1 cellular context compared by ENCODE assay signal in the genomic region with DNA sequence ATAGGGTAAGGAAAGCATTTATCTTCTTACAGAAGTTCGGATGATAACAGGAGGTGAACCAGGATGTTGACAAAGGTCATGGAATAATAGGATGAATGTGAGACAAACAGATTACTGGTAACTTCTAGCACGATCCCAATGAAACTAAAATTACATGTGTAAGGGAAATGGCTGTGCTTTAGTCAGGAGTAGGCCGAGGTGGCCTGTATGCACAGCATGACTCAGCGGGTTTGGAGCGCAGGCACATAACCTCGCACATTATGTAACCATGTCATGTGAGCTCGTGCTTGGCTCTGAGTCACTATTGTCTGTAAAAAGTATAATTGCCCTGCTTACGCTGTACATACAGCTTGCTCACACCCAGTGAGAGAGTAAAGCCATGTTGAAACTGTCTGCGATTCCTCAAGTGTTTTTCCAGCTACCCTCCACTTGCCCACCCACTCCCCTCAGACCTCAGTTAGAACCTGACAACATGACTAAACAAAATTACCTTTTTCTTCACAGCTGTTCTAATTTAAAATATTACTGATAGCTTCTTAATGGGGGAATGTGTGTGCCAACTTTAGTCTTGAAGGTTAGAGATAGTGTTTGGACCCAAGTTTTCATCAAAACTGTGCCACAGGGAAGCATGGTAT.
TF ChIP-seq lines count a peak whose summit lies in the region.

No MANE protein-coding gene starts in this region.

TF ChIP-seq in HEK293, 187 proteins besides CTCF, POLR2A, EP300 and RAD21 (continued from another document and continues in another):
- TF ChIP-seq ZNF670 (tag by site-specific recombination; IDR thresholded peaks at IDR 0.05; ENCODE audit: low read depth) (no peak), ZNF366 (tag by site-specific recombination; conservative IDR thresholded peaks at IDR 0.05) (0 out of 2 replicates have a peak, but pooled peaks have one; percentile 17), ZNF548 (tag by site-specific recombination; IDR thresholded peaks at IDR 0.05) (peak; percentile 71; the same call in 1 of the 2 replicates), HOXC10 (CRISPR knock-in tag; IDR thresholded peaks at IDR 0.05) (no peak), ZNF777 (tag by site-specific recombination; IDR thresholded peaks at IDR 0.05; ENCODE audit: borderline replicate concordance) (no peak), ZNF404 (tag by site-specific recombination; IDR thresholded peaks at IDR 0.05) (no peak), MZF1 (tag by site-specific recombination; IDR thresholded peaks at IDR 0.05; ENCODE audit: borderline replicate concordance) (peak; percentile 77), MYNN (tag by site-specific recombination; IDR thresholded peaks at IDR 0.05; ENCODE audit: borderline replicate concordance) (no peak), ZFP3 (tag by site-specific recombination; IDR thresholded peaks at IDR 0.05; ENCODE audit: low read depth) (no peak), ZFP41 (tag by site-specific recombination; IDR thresholded peaks at IDR 0.05; ENCODE audit: borderline replicate concordance) (no peak), ZNF660 (tag by site-specific recombination; IDR thresholded peaks at IDR 0.05) (peak; percentile 36; the same call in 1 of the 2 replicates), ZNF350 (tag by site-specific recombination; IDR thresholded peaks at IDR 0.05) (peak; percentile 38; the same call in 1 of the 2 replicates), ZNF621 (tag by site-specific recombination; IDR thresholded peaks at IDR 0.05) (no peak), PRDM1 (tag by site-specific recombination; IDR thresholded peaks at IDR 0.05) (no peak), ZNF248 (tag by site-specific recombination; IDR thresholded peaks at IDR 0.05) (peak; percentile 76; the same call in 1 of the 2 replicates), ZNF549 (tag by site-specific recombination; IDR thresholded peaks at IDR 0.05) (peak; percentile 90), ZNF211 (tag by site-specific recombination; IDR thresholded peaks at IDR 0.05; ENCODE audit: low read depth) (0 out of 2 replicates have a peak, but pooled peaks have one; percentile 28), ZBTB21 (tag by site-specific recombination; IDR thresholded peaks at IDR 0.05) (0 out of 2 replicates have a peak, but pooled peaks have one; percentile 20), HOXA7 (CRISPR knock-in tag; IDR thresholded peaks at IDR 0.05; ENCODE audit: borderline replicate concordance) (no peak), SP3 (tag by site-specific recombination; IDR thresholded peaks at IDR 0.05) (no peak), REPIN1 (tag by site-specific recombination; IDR thresholded peaks at IDR 0.05; ENCODE audit: low read depth) (0 out of 2 replicates have a peak, but pooled peaks have one; percentile 20), ZNF610 (tag by site-specific recombination; IDR thresholded peaks at IDR 0.05; ENCODE audit: borderline replicate concordance) (peak; percentile 95), ZNF514 (tag by site-specific recombination; IDR thresholded peaks at IDR 0.05) (no peak), GLIS1 (tag by site-specific recombination; IDR thresholded peaks at IDR 0.05) (no peak), ZNF37A (tag by site-specific recombination; IDR thresholded peaks at IDR 0.05) (peak; percentile 52; the same call in 1 of the 2 replicates), ZBTB1 (tag by site-specific recombination; IDR thresholded peaks at IDR 0.05) (no peak), ZNF510 (tag by site-specific recombination; IDR thresholded peaks at IDR 0.05; ENCODE audit: insufficient replicate concordance) (peak; percentile 96), ZNF175 (tag by site-specific recombination; IDR thresholded peaks at IDR 0.05) (no peak), WT1 (tag by site-specific recombination; IDR thresholded peaks at IDR 0.05) (no peak), ZNF654 (tag by site-specific recombination; IDR thresholded peaks at IDR 0.05; ENCODE audit: low read depth) (no peak), KLF8 (tag by site-specific recombination; IDR thresholded peaks at IDR 0.05) (peak; percentile 51), ZNF433 (tag by site-specific recombination; IDR thresholded peaks at IDR 0.05; ENCODE audit: low read depth) (no peak), OVOL3 (tag by site-specific recombination; IDR thresholded peaks at IDR 0.05) (no peak), ZNF214 (tag by site-specific recombination; IDR thresholded peaks at IDR 0.05; ENCODE audit: borderline replicate concordance) (no peak), ZNF776 (tag by site-specific recombination; IDR thresholded peaks at IDR 0.05; ENCODE audit: borderline replicate concordance) (no peak), OSR2 (tag by site-specific recombination; IDR thresholded peaks at IDR 0.05) (no peak), ZBTB17 (tag by site-specific recombination; IDR thresholded peaks at IDR 0.05) (no peak), ZNF600 (tag by site-specific recombination; IDR thresholded peaks at IDR 0.05) (peak; percentile 58; the same call in 1 of the 2 replicates), SP2 (tag by site-specific recombination; IDR thresholded peaks at IDR 0.05) (no peak), ZBTB8A (tag by site-specific recombination; IDR thresholded peaks at IDR 0.05) (0 out of 2 replicates have a peak, but pooled peaks have one; percentile 23), ZNF623 (tag by site-specific recombination; IDR thresholded peaks at IDR 0.05) (peak; percentile 16; the same call in 1 of the 2 replicates), ZNF174 (tag by site-specific recombination; IDR thresholded peaks at IDR 0.05) (no peak)
- TF ChIP-seq, protein P1, sequence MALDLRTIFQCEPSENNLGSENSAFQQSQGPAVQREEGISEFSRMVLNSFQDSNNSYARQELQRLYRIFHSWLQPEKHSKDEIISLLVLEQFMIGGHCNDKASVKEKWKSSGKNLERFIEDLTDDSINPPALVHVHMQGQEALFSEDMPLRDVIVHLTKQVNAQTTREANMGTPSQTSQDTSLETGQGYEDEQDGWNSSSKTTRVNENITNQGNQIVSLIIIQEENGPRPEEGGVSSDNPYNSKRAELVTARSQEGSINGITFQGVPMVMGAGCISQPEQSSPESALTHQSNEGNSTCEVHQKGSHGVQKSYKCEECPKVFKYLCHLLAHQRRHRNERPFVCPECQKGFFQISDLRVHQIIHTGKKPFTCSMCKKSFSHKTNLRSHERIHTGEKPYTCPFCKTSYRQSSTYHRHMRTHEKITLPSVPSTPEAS (tag by site-specific recombination; IDR thresholded peaks at IDR 0.05): no peak
- TF ChIP-seq, protein P2, sequence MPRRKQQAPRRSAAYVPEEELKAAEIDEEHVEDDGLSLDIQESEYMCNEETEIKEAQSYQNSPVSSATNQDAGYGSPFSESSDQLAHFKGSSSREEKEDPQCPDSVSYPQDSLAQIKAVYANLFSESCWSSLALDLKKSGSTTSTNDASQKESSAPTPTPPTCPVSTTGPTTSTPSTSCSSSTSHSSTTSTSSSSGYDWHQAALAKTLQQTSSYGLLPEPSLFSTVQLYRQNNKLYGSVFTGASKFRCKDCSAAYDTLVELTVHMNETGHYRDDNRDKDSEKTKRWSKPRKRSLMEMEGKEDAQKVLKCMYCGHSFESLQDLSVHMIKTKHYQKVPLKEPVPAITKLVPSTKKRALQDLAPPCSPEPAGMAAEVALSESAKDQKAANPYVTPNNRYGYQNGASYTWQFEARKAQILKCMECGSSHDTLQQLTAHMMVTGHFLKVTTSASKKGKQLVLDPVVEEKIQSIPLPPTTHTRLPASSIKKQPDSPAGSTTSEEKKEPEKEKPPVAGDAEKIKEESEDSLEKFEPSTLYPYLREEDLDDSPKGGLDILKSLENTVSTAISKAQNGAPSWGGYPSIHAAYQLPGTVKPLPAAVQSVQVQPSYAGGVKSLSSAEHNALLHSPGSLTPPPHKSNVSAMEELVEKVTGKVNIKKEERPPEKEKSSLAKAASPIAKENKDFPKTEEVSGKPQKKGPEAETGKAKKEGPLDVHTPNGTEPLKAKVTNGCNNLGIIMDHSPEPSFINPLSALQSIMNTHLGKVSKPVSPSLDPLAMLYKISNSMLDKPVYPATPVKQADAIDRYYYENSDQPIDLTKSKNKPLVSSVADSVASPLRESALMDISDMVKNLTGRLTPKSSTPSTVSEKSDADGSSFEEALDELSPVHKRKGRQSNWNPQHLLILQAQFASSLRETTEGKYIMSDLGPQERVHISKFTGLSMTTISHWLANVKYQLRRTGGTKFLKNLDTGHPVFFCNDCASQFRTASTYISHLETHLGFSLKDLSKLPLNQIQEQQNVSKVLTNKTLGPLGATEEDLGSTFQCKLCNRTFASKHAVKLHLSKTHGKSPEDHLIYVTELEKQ (tag by site-specific recombination; IDR thresholded peaks at IDR 0.05; ENCODE audit: borderline replicate concordance): no peak; the same call in 1 of the 2 replicates
- TF ChIP-seq, protein P3, sequence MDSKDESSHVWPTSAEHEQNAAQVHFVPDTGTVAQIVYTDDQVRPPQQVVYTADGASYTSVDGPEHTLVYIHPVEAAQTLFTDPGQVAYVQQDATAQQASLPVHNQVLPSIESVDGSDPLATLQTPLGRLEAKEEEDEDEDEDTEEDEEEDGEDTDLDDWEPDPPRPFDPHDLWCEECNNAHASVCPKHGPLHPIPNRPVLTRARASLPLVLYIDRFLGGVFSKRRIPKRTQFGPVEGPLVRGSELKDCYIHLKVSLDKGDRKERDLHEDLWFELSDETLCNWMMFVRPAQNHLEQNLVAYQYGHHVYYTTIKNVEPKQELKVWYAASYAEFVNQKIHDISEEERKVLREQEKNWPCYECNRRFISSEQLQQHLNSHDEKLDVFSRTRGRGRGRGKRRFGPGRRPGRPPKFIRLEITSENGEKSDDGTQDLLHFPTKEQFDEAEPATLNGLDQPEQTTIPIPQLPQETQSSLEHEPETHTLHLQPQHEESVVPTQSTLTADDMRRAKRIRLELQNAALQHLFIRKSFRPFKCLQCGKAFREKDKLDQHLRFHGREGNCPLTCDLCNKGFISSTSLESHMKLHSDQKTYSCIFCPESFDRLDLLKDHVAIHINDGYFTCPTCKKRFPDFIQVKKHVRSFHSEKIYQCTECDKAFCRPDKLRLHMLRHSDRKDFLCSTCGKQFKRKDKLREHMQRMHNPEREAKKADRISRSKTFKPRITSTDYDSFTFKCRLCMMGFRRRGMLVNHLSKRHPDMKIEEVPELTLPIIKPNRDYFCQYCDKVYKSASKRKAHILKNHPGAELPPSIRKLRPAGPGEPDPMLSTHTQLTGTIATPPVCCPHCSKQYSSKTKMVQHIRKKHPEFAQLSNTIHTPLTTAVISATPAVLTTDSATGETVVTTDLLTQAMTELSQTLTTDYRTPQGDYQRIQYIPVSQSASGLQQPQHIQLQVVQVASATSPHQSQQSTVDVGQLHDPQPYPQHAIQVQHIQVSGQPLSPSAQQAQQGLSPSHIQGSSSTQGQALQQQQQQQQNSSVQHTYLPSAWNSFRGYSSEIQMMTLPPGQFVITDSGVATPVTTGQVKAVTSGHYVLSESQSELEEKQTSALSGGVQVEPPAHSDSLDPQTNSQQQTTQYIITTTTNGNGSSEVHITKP (tag by site-specific recombination; IDR thresholded peaks at IDR 0.05): no peak
- TF ChIP-seq, protein P4, sequence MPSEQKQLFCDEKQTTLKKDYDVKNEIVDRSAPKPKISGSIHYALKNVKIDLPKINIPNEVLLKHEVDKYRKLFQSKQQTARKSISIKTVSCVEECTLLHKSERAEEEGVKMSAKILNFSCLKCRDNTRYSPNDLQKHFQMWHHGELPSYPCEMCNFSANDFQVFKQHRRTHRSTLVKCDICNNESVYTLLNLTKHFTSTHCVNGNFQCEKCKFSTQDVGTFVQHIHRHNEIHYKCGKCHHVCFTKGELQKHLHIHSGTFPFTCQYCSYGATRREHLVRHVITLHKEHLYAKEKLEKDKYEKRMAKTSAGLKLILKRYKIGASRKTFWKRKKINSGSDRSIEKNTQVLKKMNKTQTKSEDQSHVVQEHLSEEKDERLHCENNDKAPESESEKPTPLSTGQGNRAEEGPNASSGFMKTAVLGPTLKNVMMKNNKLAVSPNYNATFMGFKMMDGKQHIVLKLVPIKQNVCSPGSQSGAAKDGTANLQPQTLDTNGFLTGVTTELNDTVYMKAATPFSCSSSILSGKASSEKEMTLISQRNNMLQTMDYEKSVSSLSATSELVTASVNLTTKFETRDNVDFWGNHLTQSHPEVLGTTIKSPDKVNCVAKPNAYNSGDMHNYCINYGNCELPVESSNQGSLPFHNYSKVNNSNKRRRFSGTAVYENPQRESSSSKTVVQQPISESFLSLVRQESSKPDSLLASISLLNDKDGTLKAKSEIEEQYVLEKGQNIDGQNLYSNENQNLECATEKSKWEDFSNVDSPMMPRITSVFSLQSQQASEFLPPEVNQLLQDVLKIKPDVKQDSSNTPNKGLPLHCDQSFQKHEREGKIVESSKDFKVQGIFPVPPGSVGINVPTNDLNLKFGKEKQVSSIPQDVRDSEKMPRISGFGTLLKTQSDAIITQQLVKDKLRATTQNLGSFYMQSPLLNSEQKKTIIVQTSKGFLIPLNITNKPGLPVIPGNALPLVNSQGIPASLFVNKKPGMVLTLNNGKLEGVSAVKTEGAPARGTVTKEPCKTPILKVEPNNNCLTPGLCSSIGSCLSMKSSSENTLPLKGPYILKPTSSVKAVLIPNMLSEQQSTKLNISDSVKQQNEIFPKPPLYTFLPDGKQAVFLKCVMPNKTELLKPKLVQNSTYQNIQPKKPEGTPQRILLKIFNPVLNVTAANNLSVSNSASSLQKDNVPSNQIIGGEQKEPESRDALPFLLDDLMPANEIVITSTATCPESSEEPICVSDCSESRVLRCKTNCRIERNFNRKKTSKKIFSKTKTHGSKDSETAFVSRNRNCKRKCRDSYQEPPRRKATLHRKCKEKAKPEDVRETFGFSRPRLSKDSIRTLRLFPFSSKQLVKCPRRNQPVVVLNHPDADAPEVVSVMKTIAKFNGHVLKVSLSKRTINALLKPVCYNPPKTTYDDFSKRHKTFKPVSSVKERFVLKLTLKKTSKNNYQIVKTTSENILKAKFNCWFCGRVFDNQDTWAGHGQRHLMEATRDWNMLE (tag by site-specific recombination; conservative IDR thresholded peaks at IDR 0.05; ENCODE audit: low read depth): peak; percentile 50; the same call in 1 of the 2 replicates
- TF ChIP-seq, protein P5, sequence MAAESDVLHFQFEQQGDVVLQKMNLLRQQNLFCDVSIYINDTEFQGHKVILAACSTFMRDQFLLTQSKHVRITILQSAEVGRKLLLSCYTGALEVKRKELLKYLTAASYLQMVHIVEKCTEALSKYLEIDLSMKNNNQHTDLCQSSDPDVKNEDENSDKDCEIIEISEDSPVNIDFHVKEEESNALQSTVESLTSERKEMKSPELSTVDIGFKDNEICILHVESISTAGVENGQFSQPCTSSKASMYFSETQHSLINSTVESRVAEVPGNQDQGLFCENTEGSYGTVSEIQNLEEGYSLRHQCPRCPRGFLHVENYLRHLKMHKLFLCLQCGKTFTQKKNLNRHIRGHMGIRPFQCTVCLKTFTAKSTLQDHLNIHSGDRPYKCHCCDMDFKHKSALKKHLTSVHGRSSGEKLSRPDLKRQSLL (tag by site-specific recombination; IDR thresholded peaks at IDR 0.05): no peak
- TF ChIP-seq, protein P6, sequence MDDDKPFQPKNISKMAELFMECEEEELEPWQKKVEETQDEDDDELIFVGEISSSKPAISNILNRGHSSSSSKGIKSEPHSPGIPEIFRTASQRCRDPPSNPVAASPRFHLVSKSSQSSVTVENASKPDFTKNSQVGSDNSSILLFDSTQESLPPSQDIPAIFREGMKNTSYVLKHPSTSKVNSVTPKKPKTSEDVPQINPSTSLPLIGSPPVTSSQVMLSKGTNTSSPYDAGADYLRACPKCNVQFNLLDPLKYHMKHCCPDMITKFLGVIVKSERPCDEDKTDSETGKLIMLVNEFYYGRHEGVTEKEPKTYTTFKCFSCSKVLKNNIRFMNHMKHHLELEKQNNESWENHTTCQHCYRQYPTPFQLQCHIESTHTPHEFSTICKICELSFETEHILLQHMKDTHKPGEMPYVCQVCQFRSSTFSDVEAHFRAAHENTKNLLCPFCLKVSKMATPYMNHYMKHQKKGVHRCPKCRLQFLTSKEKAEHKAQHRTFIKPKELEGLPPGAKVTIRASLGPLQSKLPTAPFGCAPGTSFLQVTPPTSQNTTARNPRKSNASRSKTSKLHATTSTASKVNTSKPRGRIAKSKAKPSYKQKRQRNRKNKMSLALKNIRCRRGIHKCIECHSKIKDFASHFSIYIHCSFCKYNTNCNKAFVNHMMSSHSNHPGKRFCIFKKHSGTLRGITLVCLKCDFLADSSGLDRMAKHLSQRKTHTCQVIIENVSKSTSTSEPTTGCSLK (tag by site-specific recombination; IDR thresholded peaks at IDR 0.05): no peak
